In the genomic region with DNA sequence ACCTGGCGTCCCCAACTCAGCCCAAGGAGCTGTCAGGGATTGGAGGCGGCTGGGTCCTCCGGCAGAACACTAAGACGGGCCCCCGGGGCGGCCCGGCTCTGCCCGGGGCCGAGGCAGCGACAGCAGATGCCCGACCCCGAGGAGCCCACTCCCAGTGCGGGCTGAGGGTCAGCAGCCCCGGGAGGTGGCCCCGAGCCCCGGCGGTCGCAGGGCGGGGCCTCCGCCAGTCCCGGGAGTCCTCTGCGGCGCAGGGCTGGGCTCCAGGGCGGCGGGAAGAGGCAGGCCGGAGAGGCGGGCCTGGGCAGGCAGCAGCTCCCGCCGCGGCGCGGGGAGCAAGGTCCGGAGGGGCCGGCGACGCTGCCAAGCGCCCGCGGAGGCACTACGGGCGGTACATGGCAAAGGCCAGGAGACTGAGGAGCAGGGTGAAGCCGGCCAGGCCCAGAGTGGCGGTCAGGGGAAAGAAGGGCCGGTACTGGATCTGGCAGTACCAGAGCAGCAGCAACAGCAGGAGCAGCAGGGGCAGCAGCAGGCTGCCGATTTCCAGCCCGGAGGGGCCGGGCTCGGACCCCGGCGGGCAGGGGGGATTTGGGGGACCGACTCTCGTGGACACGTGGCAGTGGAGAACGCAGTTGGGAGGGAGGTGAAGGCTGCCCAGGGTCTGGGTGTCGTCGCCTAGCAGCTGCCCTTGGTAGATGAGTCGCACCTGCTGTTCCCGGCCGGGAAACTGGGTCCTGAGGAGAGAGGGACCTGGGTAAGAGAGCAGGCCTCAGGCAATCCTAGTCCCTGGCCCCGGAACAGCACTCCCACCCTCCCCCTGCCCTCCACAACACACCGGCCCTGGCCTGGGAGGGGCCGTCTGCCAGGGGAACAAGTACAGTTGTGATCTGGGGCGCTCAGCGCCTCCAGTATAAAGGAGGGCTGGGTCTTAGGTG, we compare ENCODE assay signal across 1 cellular context.
TF ChIP-seq lines count a peak whose summit lies in the region.

No MANE protein-coding gene starts in this region.

TF ChIP-seq in HepG2, 621 proteins besides CTCF, POLR2A, EP300 and RAD21 (continued from another document and continues in another):
- TF ChIP-seq, protein P1, sequence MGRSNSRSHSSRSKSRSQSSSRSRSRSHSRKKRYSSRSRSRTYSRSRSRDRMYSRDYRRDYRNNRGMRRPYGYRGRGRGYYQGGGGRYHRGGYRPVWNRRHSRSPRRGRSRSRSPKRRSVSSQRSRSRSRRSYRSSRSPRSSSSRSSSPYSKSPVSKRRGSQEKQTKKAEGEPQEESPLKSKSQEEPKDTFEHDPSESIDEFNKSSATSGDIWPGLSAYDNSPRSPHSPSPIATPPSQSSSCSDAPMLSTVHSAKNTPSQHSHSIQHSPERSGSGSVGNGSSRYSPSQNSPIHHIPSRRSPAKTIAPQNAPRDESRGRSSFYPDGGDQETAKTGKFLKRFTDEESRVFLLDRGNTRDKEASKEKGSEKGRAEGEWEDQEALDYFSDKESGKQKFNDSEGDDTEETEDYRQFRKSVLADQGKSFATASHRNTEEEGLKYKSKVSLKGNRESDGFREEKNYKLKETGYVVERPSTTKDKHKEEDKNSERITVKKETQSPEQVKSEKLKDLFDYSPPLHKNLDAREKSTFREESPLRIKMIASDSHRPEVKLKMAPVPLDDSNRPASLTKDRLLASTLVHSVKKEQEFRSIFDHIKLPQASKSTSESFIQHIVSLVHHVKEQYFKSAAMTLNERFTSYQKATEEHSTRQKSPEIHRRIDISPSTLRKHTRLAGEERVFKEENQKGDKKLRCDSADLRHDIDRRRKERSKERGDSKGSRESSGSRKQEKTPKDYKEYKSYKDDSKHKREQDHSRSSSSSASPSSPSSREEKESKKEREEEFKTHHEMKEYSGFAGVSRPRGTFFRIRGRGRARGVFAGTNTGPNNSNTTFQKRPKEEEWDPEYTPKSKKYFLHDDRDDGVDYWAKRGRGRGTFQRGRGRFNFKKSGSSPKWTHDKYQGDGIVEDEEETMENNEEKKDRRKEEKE (IDR thresholded peaks at IDR 0.05): no peak
- TF ChIP-seq BRD4 (CRISPR knock-in tag; IDR thresholded peaks at IDR 0.05) (no peak), SRY (CRISPR knock-in tag; IDR thresholded peaks at IDR 0.05) (no peak), SIN3B (IDR thresholded peaks at IDR 0.05; ENCODE audit: low read length) (no peak), CHCHD3 (CRISPR knock-in tag; IDR thresholded peaks at IDR 0.05) (no peak), PRMT3 (CRISPR knock-in tag; IDR thresholded peaks at IDR 0.05; ENCODE audit: borderline replicate concordance, low read depth) (no peak), GMEB1 (CRISPR knock-in tag; IDR thresholded peaks at IDR 0.05; ENCODE audit: borderline replicate concordance) (0 out of 2 replicates have a peak, but pooled peaks have one; percentile 18), ZIK1 (CRISPR knock-in tag; IDR thresholded peaks at IDR 0.05; ENCODE audit: borderline replicate concordance, low read depth) (no peak), ZNF280D (CRISPR knock-in tag; IDR thresholded peaks at IDR 0.05) (no peak), DMAP1 (CRISPR knock-in tag; IDR thresholded peaks at IDR 0.05) (peak; percentile 27; the same call in 1 of the 2 replicates), TP53 (CRISPR knock-in tag; conservative IDR thresholded peaks at IDR 0.05) (no peak), HDAC2 (CRISPR knock-in tag; IDR thresholded peaks at IDR 0.05) (no peak), ZNF205 (CRISPR knock-in tag; IDR thresholded peaks at IDR 0.05) (no peak), ZSCAN30 (CRISPR knock-in tag; IDR thresholded peaks at IDR 0.05) (no peak), ZNF543 (CRISPR knock-in tag; IDR thresholded peaks at IDR 0.05) (no peak), SMAD3 (CRISPR knock-in tag; IDR thresholded peaks at IDR 0.05) (no peak), SRSF9 (IDR thresholded peaks at IDR 0.05; ENCODE audit: borderline replicate concordance, insufficient read depth, low read depth, low read length, poor library complexity, severe bottlenecking) (no peak), CCDC6 (CRISPR knock-in tag; IDR thresholded peaks at IDR 0.05) (no peak), TCF7 (IDR thresholded peaks at IDR 0.05; ENCODE audit: low read depth) (no peak), RBM22 (optimal IDR thresholded peaks at IDR 0.05; ENCODE audit: low read length) (no peak), THYN1 (CRISPR knock-in tag; IDR thresholded peaks at IDR 0.05; ENCODE audit: borderline replicate concordance, low read depth) (no peak), ZNF775 (CRISPR knock-in tag; IDR thresholded peaks at IDR 0.05; ENCODE audit: borderline replicate concordance) (no peak), ZNF720 (CRISPR knock-in tag; IDR thresholded peaks at IDR 0.05) (no peak), ZNF367 (CRISPR knock-in tag; IDR thresholded peaks at IDR 0.05; ENCODE audit: borderline replicate concordance) (no peak), SP4 (CRISPR knock-in tag; IDR thresholded peaks at IDR 0.05) (no peak)
- TF ChIP-seq, protein P2, sequence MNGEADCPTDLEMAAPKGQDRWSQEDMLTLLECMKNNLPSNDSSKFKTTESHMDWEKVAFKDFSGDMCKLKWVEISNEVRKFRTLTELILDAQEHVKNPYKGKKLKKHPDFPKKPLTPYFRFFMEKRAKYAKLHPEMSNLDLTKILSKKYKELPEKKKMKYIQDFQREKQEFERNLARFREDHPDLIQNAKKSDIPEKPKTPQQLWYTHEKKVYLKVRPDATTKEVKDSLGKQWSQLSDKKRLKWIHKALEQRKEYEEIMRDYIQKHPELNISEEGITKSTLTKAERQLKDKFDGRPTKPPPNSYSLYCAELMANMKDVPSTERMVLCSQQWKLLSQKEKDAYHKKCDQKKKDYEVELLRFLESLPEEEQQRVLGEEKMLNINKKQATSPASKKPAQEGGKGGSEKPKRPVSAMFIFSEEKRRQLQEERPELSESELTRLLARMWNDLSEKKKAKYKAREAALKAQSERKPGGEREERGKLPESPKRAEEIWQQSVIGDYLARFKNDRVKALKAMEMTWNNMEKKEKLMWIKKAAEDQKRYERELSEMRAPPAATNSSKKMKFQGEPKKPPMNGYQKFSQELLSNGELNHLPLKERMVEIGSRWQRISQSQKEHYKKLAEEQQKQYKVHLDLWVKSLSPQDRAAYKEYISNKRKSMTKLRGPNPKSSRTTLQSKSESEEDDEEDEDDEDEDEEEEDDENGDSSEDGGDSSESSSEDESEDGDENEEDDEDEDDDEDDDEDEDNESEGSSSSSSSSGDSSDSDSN (CRISPR knock-in tag; IDR thresholded peaks at IDR 0.05): peak; percentile 56; the same call in 1 of the 2 replicates
- TF ChIP-seq, protein P3, sequence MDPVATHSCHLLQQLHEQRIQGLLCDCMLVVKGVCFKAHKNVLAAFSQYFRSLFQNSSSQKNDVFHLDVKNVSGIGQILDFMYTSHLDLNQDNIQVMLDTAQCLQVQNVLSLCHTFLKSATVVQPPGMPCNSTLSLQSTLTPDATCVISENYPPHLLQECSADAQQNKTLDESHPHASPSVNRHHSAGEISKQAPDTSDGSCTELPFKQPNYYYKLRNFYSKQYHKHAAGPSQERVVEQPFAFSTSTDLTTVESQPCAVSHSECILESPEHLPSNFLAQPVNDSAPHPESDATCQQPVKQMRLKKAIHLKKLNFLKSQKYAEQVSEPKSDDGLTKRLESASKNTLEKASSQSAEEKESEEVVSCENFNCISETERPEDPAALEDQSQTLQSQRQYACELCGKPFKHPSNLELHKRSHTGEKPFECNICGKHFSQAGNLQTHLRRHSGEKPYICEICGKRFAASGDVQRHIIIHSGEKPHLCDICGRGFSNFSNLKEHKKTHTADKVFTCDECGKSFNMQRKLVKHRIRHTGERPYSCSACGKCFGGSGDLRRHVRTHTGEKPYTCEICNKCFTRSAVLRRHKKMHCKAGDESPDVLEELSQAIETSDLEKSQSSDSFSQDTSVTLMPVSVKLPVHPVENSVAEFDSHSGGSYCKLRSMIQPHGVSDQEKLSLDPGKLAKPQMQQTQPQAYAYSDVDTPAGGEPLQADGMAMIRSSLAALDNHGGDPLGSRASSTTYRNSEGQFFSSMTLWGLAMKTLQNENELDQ (CRISPR knock-in tag; IDR thresholded peaks at IDR 0.05; ENCODE audit: borderline replicate concordance): no peak
- TF ChIP-seq, protein P4, sequence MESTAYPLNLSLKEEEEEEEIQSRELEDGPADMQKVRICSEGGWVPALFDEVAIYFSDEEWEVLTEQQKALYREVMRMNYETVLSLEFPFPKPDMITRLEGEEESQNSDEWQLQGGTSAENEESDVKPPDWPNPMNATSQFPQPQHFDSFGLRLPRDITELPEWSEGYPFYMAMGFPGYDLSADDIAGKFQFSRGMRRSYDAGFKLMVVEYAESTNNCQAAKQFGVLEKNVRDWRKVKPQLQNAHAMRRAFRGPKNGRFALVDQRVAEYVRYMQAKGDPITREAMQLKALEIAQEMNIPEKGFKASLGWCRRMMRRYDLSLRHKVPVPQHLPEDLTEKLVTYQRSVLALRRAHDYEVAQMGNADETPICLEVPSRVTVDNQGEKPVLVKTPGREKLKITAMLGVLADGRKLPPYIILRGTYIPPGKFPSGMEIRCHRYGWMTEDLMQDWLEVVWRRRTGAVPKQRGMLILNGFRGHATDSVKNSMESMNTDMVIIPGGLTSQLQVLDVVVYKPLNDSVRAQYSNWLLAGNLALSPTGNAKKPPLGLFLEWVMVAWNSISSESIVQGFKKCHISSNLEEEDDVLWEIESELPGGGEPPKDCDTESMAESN (CRISPR knock-in tag; conservative IDR thresholded peaks at IDR 0.05): no peak; the same call in 1 of the 2 replicates
- TF ChIP-seq, protein P5, sequence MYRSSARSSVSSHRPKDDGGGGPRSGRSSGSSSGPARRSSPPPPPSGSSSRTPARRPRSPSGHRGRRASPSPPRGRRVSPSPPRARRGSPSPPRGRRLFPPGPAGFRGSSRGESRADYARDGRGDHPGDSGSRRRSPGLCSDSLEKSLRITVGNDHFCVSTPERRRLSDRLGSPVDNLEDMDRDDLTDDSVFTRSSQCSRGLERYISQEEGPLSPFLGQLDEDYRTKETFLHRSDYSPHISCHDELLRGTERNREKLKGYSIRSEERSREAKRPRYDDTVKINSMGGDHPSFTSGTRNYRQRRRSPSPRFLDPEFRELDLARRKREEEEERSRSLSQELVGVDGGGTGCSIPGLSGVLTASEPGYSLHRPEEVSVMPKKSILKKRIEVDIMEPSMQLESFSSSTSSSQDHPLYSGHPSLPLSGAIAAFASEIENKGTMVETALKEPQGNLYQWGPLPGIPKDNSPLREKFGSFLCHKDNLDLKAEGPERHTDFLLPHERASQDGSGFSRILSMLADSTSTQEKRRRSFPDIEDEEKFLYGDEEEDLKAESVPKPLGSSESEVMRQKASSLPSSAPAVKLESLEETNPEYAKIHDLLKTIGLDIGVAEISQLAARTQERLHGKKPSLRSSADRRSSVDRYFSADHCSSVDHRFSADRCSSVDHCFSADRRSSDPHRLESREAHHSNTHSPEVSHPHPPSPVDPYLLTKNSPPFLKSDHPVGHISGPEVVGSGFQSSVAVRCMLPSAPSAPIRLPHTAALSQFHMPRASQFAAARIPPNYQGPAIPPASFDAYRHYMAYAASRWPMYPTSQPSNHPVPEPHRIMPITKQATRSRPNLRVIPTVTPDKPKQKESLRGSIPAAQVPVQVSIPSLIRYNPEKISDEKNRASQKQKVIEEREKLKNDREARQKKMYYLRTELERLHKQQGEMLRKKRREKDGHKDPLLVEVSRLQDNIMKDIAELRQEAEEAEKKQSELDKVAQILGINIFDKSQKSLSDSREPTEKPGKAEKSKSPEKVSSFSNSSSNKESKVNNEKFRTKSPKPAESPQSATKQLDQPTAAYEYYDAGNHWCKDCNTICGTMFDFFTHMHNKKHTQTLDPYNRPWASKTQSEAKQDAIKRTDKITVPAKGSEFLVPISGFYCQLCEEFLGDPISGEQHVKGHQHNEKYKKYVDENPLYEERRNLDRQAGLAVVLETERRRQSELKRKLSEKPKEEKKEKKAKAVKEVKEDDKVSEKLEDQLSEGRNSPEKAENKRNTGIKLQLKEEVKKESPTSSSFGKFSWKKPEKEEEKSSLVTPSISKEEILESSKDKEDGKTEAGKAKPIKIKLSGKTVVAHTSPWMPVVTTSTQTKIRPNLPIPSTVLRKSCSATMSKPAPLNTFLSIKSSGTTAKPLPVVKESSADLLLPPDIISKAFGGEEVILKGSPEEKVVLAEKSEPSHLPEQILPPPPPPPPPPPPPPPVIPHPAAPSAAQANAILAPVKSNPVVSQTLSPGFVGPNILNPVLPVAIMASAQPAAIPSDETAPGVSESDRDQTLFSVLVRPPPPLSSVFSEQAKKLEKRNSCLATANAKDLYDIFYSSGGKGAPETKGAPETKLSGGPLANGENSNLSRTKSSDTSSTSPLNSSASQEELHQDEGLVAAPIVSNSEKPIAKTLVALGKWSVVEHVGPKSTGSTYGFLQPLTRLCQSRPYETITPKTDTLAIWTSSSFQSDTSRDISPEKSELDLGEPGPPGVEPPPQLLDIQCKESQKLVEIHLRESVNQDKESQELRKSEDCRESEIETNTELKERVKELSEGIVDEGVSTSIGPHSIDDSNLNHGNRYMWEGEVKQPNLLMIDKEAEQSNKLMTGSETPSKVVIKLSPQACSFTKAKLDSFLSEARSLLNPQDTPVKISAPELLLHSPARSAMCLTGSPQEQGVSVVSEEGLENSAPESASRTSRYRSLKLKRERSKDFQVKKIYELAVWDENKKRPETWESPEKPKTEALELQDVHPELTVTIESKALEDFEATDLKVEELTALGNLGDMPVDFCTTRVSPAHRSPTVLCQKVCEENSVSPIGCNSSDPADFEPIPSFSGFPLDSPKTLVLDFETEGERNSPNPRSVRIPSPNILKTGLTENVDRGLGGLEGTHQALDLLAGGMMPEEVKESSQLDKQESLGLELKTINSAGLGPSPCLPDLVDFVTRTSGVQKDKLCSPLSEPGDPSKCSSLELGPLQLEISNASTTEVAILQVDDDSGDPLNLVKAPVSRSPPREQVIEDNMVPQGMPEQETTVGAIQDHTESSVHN (CRISPR knock-in tag; IDR thresholded peaks at IDR 0.05): no peak
